19 cellular contexts compared by ENCODE assay signal in the genomic region with DNA sequence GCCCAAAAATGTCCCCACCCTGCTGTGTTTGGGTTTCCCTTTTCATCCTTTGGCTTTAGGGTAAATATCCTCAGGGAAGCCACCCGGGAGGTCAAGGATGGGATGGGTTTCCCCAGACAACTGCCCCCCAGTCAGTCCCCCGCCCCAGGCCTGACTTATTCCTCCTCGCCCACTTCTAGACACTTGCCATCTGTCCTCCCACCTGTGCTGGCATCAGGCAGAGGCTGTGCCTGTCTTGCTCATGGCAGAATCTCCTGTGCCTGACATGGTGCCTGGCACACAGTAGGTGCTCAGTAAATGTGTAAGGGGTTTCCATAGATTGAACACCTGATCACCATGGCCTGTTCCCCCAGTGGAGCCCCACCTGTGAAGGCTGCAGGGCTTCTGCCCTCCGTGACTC.
DNase-seq lines count a peak whose midpoint lies in the region; ATAC-seq and FAIRE-seq lines count a peak whose summit lies in the region.
"Had no signal": no experiment of that assay in that cellular context is flagged by ENCODE, and none has a peak within 500 bp of the region (broad histone marks: within the 10 kb centered on the region; RNA-seq: fewer than 3 reads in every experiment).

No MANE protein-coding gene starts in this region.

- DNase-seq in NCI-H524 (lab: John Stamatoyannopoulos, UW) (peak; percentile 45 to 57), NCI-H524 treated with DMSO at 0.1 percent for 48 hours (lab: John Stamatoyannopoulos, UW) (no peak), G401 (ENCODE audit: low spot score) (peak; percentile 74), cerebellum (ENCODE audit: low spot score) (peak; percentile 65), urothelium cell line (ENCODE audit: low spot score) (no peak), GM23248 (no peak), DMS79 (lab: John Stamatoyannopoulos, UW) (no peak)
- DNase-seq: Calu3; CD4-positive, alpha-beta memory T cell; COR-L47; EL; GF-D8; H7; HCEC 1CT had no signal

- ATAC-seq in HG03280 (IDR thresholded peaks at IDR 0.05; ENCODE audit: unreplicated experiment): no peak

- no peaks in the 10 kb centered on the region for H3K27me3 ChIP-seq in GM23248 (replicated peaks; ENCODE audit: insufficient read depth)

- H3K27ac ChIP-seq in GM23248: no peak overlapping the region
- H3K27ac ChIP-seq: 22Rv1 had no signal

- H3K9me3 ChIP-seq in GM23248 (ENCODE audit: low read depth): no peaks in the 10 kb centered on the region

- peaks cover 29% of the 10 kb centered on the region for H3F3A ChIP-seq in GM23248 (ENCODE audit: insufficient read depth)

- peaks cover 27% of the 10 kb centered on the region for H3K4me1 ChIP-seq in GM23248 (ENCODE audit: insufficient read depth)

- no peak overlapping the region for H2AFZ ChIP-seq in GM23248

- 92 to 95% methylated on average over 4 of the region's 4 CpGs for WGBS in GM23248 (ENCODE audit: low coverage in 1 of 2, low lambda C conversion rate in 2 of 2, missing lambda C conversion rate in 2 of 2), 2 experiments

- no peak overlapping the region for H3K9ac ChIP-seq in GM23248

- in situ Hi-C loops in G401 (cut with HindIII; ENCODE audit: low sequenced_read_pairs): no loop called here
- in situ Hi-C loops in GM23248 (cut with MboI): loop anchor here (10.0 kb wide), 1 partner anchor 161 kb away; no protein-coding TSS in a partner anchor

- no peaks in the 10 kb centered on the region for H3K79me2 ChIP-seq in GM23248 (ENCODE audit: insufficient read depth)

- FAIRE-seq in urothelium cell line (lab: Jason Lieb, UNC): peak; percentile 92
- FAIRE-seq: A204.1, GM12891, H1 had no signal

- no peak overlapping the region for H3K4me3 ChIP-seq in GM23248

- no peak overlapping the region for H3K4me2 ChIP-seq in GM23248 (ENCODE audit: unreplicated experiment)

- H4K20me1 ChIP-seq in GM23248 (ENCODE audit: insufficient read depth): no peaks in the 10 kb centered on the region

- H3K9me2 ChIP-seq in GM23248 (ENCODE audit: insufficient read depth): no peaks in the 10 kb centered on the region

- no peaks in the 10 kb centered on the region for H3K36me3 ChIP-seq in GM23248 (ENCODE audit: low read depth)

Comparison
In these comparisons a context has a peak if more than half of its experiments do, and no peak if none do; other contexts are left out.
1. DNase-seq: peak in NCI-H524 (2 of 2), G401 (single experiment) and cerebellum (single experiment); none in NCI-H524 treated with DMSO at 0.1 percent for 48 hours (single experiment), urothelium cell line (single experiment), GM23248 (single experiment) and DMS79 (single experiment).